Comparison of ENCODE assay signal across 9 cellular contexts in genomic region chr10:113666682-113667252, GRCh38. TPM values are rescaled to one million over a fixed set of nuclear protein-coding genes. Genes with fewer than 3 reads are reported as not detected.
A peak's percentile ranks its signal among the peaks of the same experiment; 100 is the strongest.
DNase-seq lines count a peak whose midpoint lies in the region; ATAC-seq, FAIRE-seq and TF ChIP-seq lines count a peak whose summit lies in the region.
"Had no signal": no experiment of that assay in that cellular context is flagged by ENCODE, and none has a peak within 500 bp of the region (broad histone marks: within the 10 kb centered on the region; RNA-seq: fewer than 3 reads in every experiment).

No MANE protein-coding gene starts in this region.

- peaks cover 15% of the 10 kb centered on the region for H3K4me1 Mint-ChIP-seq in activated T-helper 1 cell treated with anti-CD3 and anti-CD28 coated beads, Interleukin-12 subunit alpha, Interleukin-12 subunit beta, Interleukin-2, Interleukin-4 antibody, amounts not matched to agents 30 ng/mL and 10 ng/mL and 1 ng/mL, durations not matched to agents 14 hours and 24 hours and 36 hours (ENCODE audit: low read depth)

- TF ChIP-seq EP300 in transverse colon (IDR thresholded peaks at IDR 0.05; ENCODE audit: low read depth), result no peak

- no peaks in the 10 kb centered on the region for H3K36me3 Mint-ChIP-seq in activated T-helper 1 cell treated with anti-CD3 and anti-CD28 coated beads, Interleukin-12 subunit alpha, Interleukin-12 subunit beta, Interleukin-2, Interleukin-4 antibody, amounts not matched to agents 30 ng/mL and 10 ng/mL and 1 ng/mL, durations not matched to agents 14 hours and 24 hours and 36 hours (ENCODE audit: low read depth)

- peaks cover 12% of the 10 kb centered on the region for H3K27me3 Mint-ChIP-seq in activated T-helper 1 cell treated with anti-CD3 and anti-CD28 coated beads, Interleukin-12 subunit alpha, Interleukin-12 subunit beta, Interleukin-2, Interleukin-4 antibody, amounts not matched to agents 30 ng/mL and 10 ng/mL and 1 ng/mL, durations not matched to agents 14 hours and 24 hours and 36 hours (ENCODE audit: insufficient read depth)

- no peaks in the 10 kb centered on the region for H3K27me3 ChIP-seq in A673 (replicated peaks; ENCODE audit: insufficient read depth, low read depth, low read length, poor library complexity)
- no peaks in the 10 kb centered on the region for H3K27me3 ChIP-seq in transverse colon
- H3K27me3 ChIP-seq: colonic mucosa had no signal

- CTCF ChIA-PET in A673 (lab: Charles Lee), result no interaction called here

- peaks cover 4% of the 10 kb centered on the region for H3K9me3 ChIP-seq in A673 (ENCODE audit: low read depth, low read length, poor library complexity, severe bottlenecking)
- H3K9me3 ChIP-seq in transverse colon, result peaks cover 0 to 2% of the 10 kb centered on the region in 2 donors
- H3K9me3 ChIP-seq: colonic mucosa had no signal

- H3K36me3 ChIP-seq in A673 (ENCODE audit: insufficient read depth, low read length, poor library complexity, severe bottlenecking) (no peaks in the 10 kb centered on the region), transverse colon (no peaks in the 10 kb centered on the region)
- H3K36me3 ChIP-seq: colonic mucosa had no signal

- no peak for TF ChIP-seq POLR2A in transverse colon (IDR thresholded peaks at IDR 0.05)

- 45 to 69% methylated on average over 2 to 5 of the region's 5 CpGs for WGBS in transverse colon (ENCODE audit: low coverage in 1 of 2), 2 donors

- no peaks in the 10 kb centered on the region for H3K4me1 ChIP-seq in A673 (ENCODE audit: insufficient read depth, low read length, poor library complexity, severe bottlenecking)
- no peaks in the 10 kb centered on the region for H3K4me1 ChIP-seq in transverse colon
- H3K4me1 ChIP-seq: colonic mucosa had no signal

- H3K27ac ChIP-seq in A673 (ENCODE audit: low read depth, low read length, poor library complexity, severe bottlenecking) (no peak overlapping the region), transverse colon (no peak overlapping the region)
- H3K27ac ChIP-seq: colonic mucosa had no signal

- H3K27ac Mint-ChIP-seq in activated T-helper 1 cell treated with anti-CD3 and anti-CD28 coated beads, Interleukin-12 subunit alpha, Interleukin-12 subunit beta, Interleukin-2, Interleukin-4 antibody, amounts not matched to agents 30 ng/mL and 10 ng/mL and 1 ng/mL, durations not matched to agents 14 hours and 24 hours and 36 hours, result peak overlapping the region; percentile 56

- no peak overlapping the region for H3K4me3 Mint-ChIP-seq in activated T-helper 1 cell treated with anti-CD3 and anti-CD28 coated beads, Interleukin-12 subunit alpha, Interleukin-12 subunit beta, Interleukin-2, Interleukin-4 antibody, amounts not matched to agents 30 ng/mL and 10 ng/mL and 1 ng/mL, durations not matched to agents 14 hours and 24 hours and 36 hours

- peak; percentile 45 for FAIRE-seq in GM19239 (lab: Jason Lieb, UNC)

- BruUV-seq in A673 (replicated peaks; lab: Mats Ljungman, UMichigan), result no TSS peak

- intact Hi-C loops in A673 (cut with micrococcal nuclease; ENCODE audit: unreplicated experiment) (no loop called here), transverse colon (cut with DNase I; ENCODE audit: low total_unique reads) (no loop called here)
- intact Hi-C loops in activated T-helper 1 cell treated with anti-CD3 and anti-CD28 coated beads, Interleukin-12 subunit alpha, Interleukin-12 subunit beta, Interleukin-2, Interleukin-4 antibody, amounts not matched to agents 30 ng/mL and 10 ng/mL and 1 ng/mL, durations not matched to agents 14 hours and 24 hours and 36 hours (cut with micrococcal nuclease), result no loop called here

- no peak overlapping the region for H3K4me3 ChIP-seq in A673 (ENCODE audit: low read depth, low read length, poor library complexity, severe bottlenecking)
- H3K4me3 ChIP-seq in transverse colon, result no peak overlapping the region
- H3K4me3 ChIP-seq: colonic mucosa had no signal

- peak; percentile 77 for ATAC-seq in HG03095 (IDR thresholded peaks at IDR 0.05; ENCODE audit: unreplicated experiment)

- DNase-seq in A673 (ENCODE audit: low spot score) (peak; percentile 37), GM19239 (ENCODE audit: insufficient read length, low spot score) (no peak), NAMALWA (ENCODE audit: low spot score) (no peak), RPMI8226 (no peak), transverse colon (no peak), occipital lobe (lab: John Stamatoyannopoulos, UW) (no peak)
- no peak for DNase-seq in activated T-helper 1 cell treated with anti-CD3 and anti-CD28 coated beads, Interleukin-12 subunit alpha, Interleukin-12 subunit beta, Interleukin-2, Interleukin-4 antibody, amounts not matched to agents 30 ng/mL and 10 ng/mL and 1 ng/mL, durations not matched to agents 14 hours and 24 hours and 36 hours (ENCODE audit: low spot score)
- DNase-seq: colonic mucosa had no signal

- in situ Hi-C loops in transverse colon (cut with MboI; ENCODE audit: low pct_ligation_motif_present in 1 of 4, low pct_unique_long_range_greater_than_20kb in 1 of 4, low sequenced_read_pairs in 3 of 4), result no loop called here

- peaks cover 13% of the 10 kb centered on the region for H3K9me3 Mint-ChIP-seq in activated T-helper 1 cell treated with anti-CD3 and anti-CD28 coated beads, Interleukin-12 subunit alpha, Interleukin-12 subunit beta, Interleukin-2, Interleukin-4 antibody, amounts not matched to agents 30 ng/mL and 10 ng/mL and 1 ng/mL, durations not matched to agents 14 hours and 24 hours and 36 hours

- TF ChIP-seq CTCF in A673 (conservative IDR thresholded peaks at IDR 0.05; ENCODE audit: low read depth, low read length) (no peak), transverse colon (IDR thresholded peaks at IDR 0.05) (no peak)

- POLR2A ChIA-PET in A673 (lab: Charles Lee; ENCODE audit: low non-redundant PET), result no interaction called here

RNA-seq across cellular contexts. Expression of gene NRAP, which starts 2.9 kb away (rescaled TPM):
- 0.17 and 0.34 TPM in 2 replicates for total RNA-seq in A673 (2021)
- total RNA-seq in activated T-helper 1 cell treated with anti-CD3 and anti-CD28 coated beads, Interleukin-12 subunit alpha, Interleukin-12 subunit beta, Interleukin-2, Interleukin-4 antibody, amounts not matched to agents 30 ng/mL and 10 ng/mL and 1 ng/mL, durations not matched to agents 14 hours and 24 hours and 36 hours, result not detected in 2 replicates
- 10 to 100 TPM in 1 of 4 donors, 1 to 10 TPM in 1, under 1 TPM in 1, not detected in 1; 0.16 to 12.3 (median 1.1) TPM for total RNA-seq in transverse colon
- 0.31 TPM for total RNA-seq in occipital lobe

RNA-seq across cellular contexts. Expression of gene CASP7, which starts 12.9 kb away (rescaled TPM):
- total RNA-seq in A673 (2021) (43.7 and 57.7 TPM in 2 replicates), transverse colon (100 to 1,000 TPM in 2 of 4 donors, 10 to 100 TPM in 2; 34.0 to 233 (median 101) TPM), occipital lobe (3.9 TPM)
- total RNA-seq in activated T-helper 1 cell treated with anti-CD3 and anti-CD28 coated beads, Interleukin-12 subunit alpha, Interleukin-12 subunit beta, Interleukin-2, Interleukin-4 antibody, amounts not matched to agents 30 ng/mL and 10 ng/mL and 1 ng/mL, durations not matched to agents 14 hours and 24 hours and 36 hours, result 20.7 and 25.1 TPM in 2 replicates
